Comparison of ENCODE assay signal across 16 cellular contexts in the genomic region with DNA sequence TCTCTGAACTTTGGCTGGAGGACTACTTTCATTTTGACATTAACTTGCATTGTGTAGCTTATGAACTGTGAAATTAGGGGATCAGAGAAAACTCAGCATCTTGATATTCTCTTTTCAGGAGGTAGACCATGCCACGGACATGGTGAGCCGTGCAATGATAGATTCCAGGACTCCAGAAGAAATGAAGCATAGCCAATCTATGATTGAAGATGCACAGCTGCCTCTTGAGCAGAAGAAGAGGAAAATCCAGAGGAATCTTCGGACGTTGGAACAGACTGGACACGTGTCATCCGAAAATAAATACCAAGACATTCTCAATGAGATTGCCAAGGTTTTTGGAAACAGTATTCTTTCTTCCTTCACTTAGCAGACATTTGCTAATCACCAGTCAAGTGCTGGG. TPM values are rescaled to one million over a fixed set of nuclear protein-coding genes. Genes with fewer than 3 reads are reported as not detected.
DNase-seq lines count a peak whose midpoint lies in the region; ATAC-seq and TF ChIP-seq lines count a peak whose summit lies in the region.
"Had no signal": no experiment of that assay in that cellular context is flagged by ENCODE, and none has a peak within 500 bp of the region (broad histone marks: within the 10 kb centered on the region; RNA-seq: fewer than 3 reads in every experiment).

No MANE protein-coding gene starts in this region.

- peak overlapping the region; percentile 61 for H4K91ac ChIP-seq in IMR-90 (ENCODE audit: insufficient read depth, low read depth, low read length)
- no peak overlapping the region for H4K91ac ChIP-seq in mesenchymal stem cell (ENCODE audit: low read length)

- H3K27me3 Mint-ChIP-seq in endothelial cell (ENCODE audit: unreplicated experiment) (no peaks in the 10 kb centered on the region), progenitor cell of endocrine pancreas (no peaks in the 10 kb centered on the region)
- H3K27me3 Mint-ChIP-seq: CD4-positive, alpha-beta T cell; IgD-negative memory B cell had no signal

- H2BK15ac ChIP-seq in IMR-90 (ENCODE audit: low read depth, low read length), result peak overlapping the region; percentile 95; the same call in 2 of the 3 replicates
- no peak overlapping the region for H2BK15ac ChIP-seq in mesenchymal stem cell (ENCODE audit: low read depth, poor library complexity, severe bottlenecking)

- BruUV-seq in IMR-90 (replicated peaks; lab: Mats Ljungman, UMichigan), result no TSS peak

- peak overlapping the region; percentile 59; the same call in 1 of the 2 replicates for H2AK5ac ChIP-seq in IMR-90 (ENCODE audit: low read depth, low read length)
- peak overlapping the region; percentile 33 for H2AK5ac ChIP-seq in mesenchymal stem cell (ENCODE audit: low read length, severe bottlenecking)

- TF ChIP-seq POLR2A in IMR-90 (IDR thresholded peaks at IDR 0.05; ENCODE audit: low read depth, low read length) (no peak), esophagus squamous epithelium (IDR thresholded peaks at IDR 0.05) (no peak)

- H2BK12ac ChIP-seq in mesenchymal stem cell (ENCODE audit: low read length in 2 of 2), result peak overlapping the region in 1 of 2 experiments; percentile 98

- no peaks in the 10 kb centered on the region for H3K36me3 ChIP-seq in IMR-90 (ENCODE audit: control insufficient read depth, insufficient read depth, low read length)
- H3K36me3 ChIP-seq in mesenchymal stem cell (ENCODE audit: control insufficient read depth in 1 of 2, insufficient read depth in 2 of 2, low read depth in 1 of 2, low read length in 2 of 2), result no peaks in the 10 kb centered on the region
- H3K36me3 ChIP-seq in esophagus squamous epithelium, result no peaks in the 10 kb centered on the region

- TF ChIP-seq CTCF in IMR-90 (conservative IDR thresholded peaks at IDR 0.05; ENCODE audit: low read depth, low read length), result no peak
- TF ChIP-seq CTCF in endothelial cell (IDR thresholded peaks at IDR 0.05; ENCODE audit: unreplicated experiment), result no peak
- TF ChIP-seq CTCF in esophagus squamous epithelium (IDR thresholded peaks at IDR 0.05), result no peak
- no peak for TF ChIP-seq CTCF in progenitor cell of endocrine pancreas (IDR thresholded peaks at IDR 0.05; ENCODE audit: unreplicated experiment)

- 94% methylated on average over 2 of the region's 6 CpGs; no CpG with 5 or more reads in 1 of the 2 experiments for whole genome bisulfite sequencing in IMR-90 (ENCODE audit: extremely low coverage in 2 of 2, insufficient read length in 1 of 2), 2 experiments
- WGBS in mesenchymal stem cell, result 82% methylated on average over 3 of the region's 6 CpGs
- 76 to 91% methylated on average over 6 of the region's 6 CpGs for WGBS in esophagus squamous epithelium, 2 donors

- H3K4me2 ChIP-seq in IMR-90 (ENCODE audit: low read depth, low read length) (no peak overlapping the region), mesenchymal stem cell (ENCODE audit: low read length, poor library complexity, severe bottlenecking) (no peak overlapping the region)

- peak overlapping the region; percentile 61; the same call in 1 of the 2 replicates for H3K18ac ChIP-seq in IMR-90 (ENCODE audit: low read depth, low read length)
- peak overlapping the region; percentile 1 to 73 for H3K18ac ChIP-seq in mesenchymal stem cell (ENCODE audit: low read depth in 1 of 2, low read length in 2 of 2)

- H3K14ac ChIP-seq in IMR-90 (replicated peaks; ENCODE audit: low read depth, low read length), result peak overlapping the region; percentile 31; the same call in 1 of the 2 replicates
- H3K14ac ChIP-seq in mesenchymal stem cell (ENCODE audit: low read length in 2 of 2), result no peak overlapping the region

- H3K36me3 Mint-ChIP-seq in endothelial cell (ENCODE audit: low read depth, unreplicated experiment) (peaks cover 12% of the 10 kb centered on the region), progenitor cell of endocrine pancreas (ENCODE audit: insufficient read depth) (peaks cover 6% of the 10 kb centered on the region)

- intact Hi-C loops in IMR-90 (cut with micrococcal nuclease) (no loop called here), esophagus squamous epithelium (cut with DNase I) (no loop called here)

- H3K27ac ChIP-seq in IMR-90 (ENCODE audit: insufficient read depth, low read length), result no peak overlapping the region
- no peak overlapping the region for H3K27ac ChIP-seq in mesenchymal stem cell (ENCODE audit: low read length, poor library complexity, severe bottlenecking)
- H3K27ac ChIP-seq in esophagus squamous epithelium, result no peak overlapping the region
- H3K27ac ChIP-seq: C4-2B had no signal

- H3K4me3 ChIP-seq in IMR-90 (ENCODE audit: insufficient read depth, low read depth, low read length) (no peak overlapping the region), mesenchymal stem cell (ENCODE audit: insufficient read depth in 1 of 2, low read depth in 1 of 2, low read length in 2 of 2) (no peak overlapping the region), esophagus squamous epithelium (no peak overlapping the region)

- H3K4me3 Mint-ChIP-seq in endothelial cell (ENCODE audit: unreplicated experiment), result no peak overlapping the region
- no peak overlapping the region for H3K4me3 Mint-ChIP-seq in progenitor cell of endocrine pancreas (ENCODE audit: low read depth)
- H3K4me3 Mint-ChIP-seq: CD4-positive, alpha-beta T cell; HFFc6; IgD-negative memory B cell had no signal

- H2BK5ac ChIP-seq in IMR-90 (ENCODE audit: low read depth, low read length, poor library complexity, severe bottlenecking), result no peak overlapping the region
- H2BK5ac ChIP-seq in mesenchymal stem cell (ENCODE audit: low read depth, low read length, poor library complexity, severe bottlenecking), result no peak overlapping the region

- H4K20me1 ChIP-seq in IMR-90 (ENCODE audit: insufficient read depth, low read length), result no peaks in the 10 kb centered on the region

- H3K9me3 ChIP-seq in IMR-90 (ENCODE audit: control insufficient read depth, insufficient read depth, low read length), result no peaks in the 10 kb centered on the region
- H3K9me3 ChIP-seq in mesenchymal stem cell (ENCODE audit: control insufficient read depth, low read length), result no peaks in the 10 kb centered on the region
- no peaks in the 10 kb centered on the region for H3K9me3 ChIP-seq in esophagus squamous epithelium
- H3K9me3 ChIP-seq: Caco-2 had no signal

- no peaks in the 10 kb centered on the region for H3K9me3 Mint-ChIP-seq in endothelial cell (ENCODE audit: unreplicated experiment)
- no peaks in the 10 kb centered on the region for H3K9me3 Mint-ChIP-seq in progenitor cell of endocrine pancreas (ENCODE audit: low read depth)
- H3K9me3 Mint-ChIP-seq: CD4-positive, alpha-beta T cell; HFFc6 had no signal

- H3K79me1 ChIP-seq in IMR-90 (ENCODE audit: low read depth in 1 of 2, low read length in 2 of 2) (peaks cover 0 to 4% of the 10 kb centered on the region in 2 experiments; a peak in 2 of 4 replicates), mesenchymal stem cell (replicated peaks; ENCODE audit: low read length, poor library complexity, severe bottlenecking) (no peaks in the 10 kb centered on the region)

- H2AK9ac ChIP-seq in IMR-90 (replicated peaks; ENCODE audit: low read depth, low read length, poor library complexity), result no peak overlapping the region

- ATAC-seq in IMR-90 (ENCODE audit: low read depth), result no peak
- ATAC-seq: HCT116 had no signal

- POLR2A ChIA-PET in IMR-90 (lab: Charles Lee; ENCODE audit: unreplicated experiment), result no interaction called here

- H2AFZ ChIP-seq in IMR-90 (replicated peaks; ENCODE audit: low read length, poor library complexity), result no peak overlapping the region
- no peak overlapping the region for H2AFZ ChIP-seq in mesenchymal stem cell (ENCODE audit: low read depth, low read length)

- H3K9ac ChIP-seq in IMR-90 (ENCODE audit: low read depth, low read length), result no peak overlapping the region
- H3K9ac ChIP-seq in mesenchymal stem cell (ENCODE audit: low read length), result no peak overlapping the region

- H3K27me3 ChIP-seq in IMR-90 (ENCODE audit: control insufficient read depth, insufficient read depth, low read length) (no peaks in the 10 kb centered on the region), mesenchymal stem cell (ENCODE audit: control insufficient read depth in 1 of 2, insufficient read depth in 1 of 2, low read length in 2 of 2) (no peaks in the 10 kb centered on the region), esophagus squamous epithelium (no peaks in the 10 kb centered on the region)

- H3K27ac Mint-ChIP-seq in endothelial cell (ENCODE audit: unreplicated experiment) (peak overlapping the region; percentile 48), progenitor cell of endocrine pancreas (no peak overlapping the region)
- H3K27ac Mint-ChIP-seq: CD4-positive, alpha-beta T cell; HFFc6; IgD-negative memory B cell had no signal

- peaks cover 16% of the 10 kb centered on the region for H3K4me1 ChIP-seq in IMR-90 (ENCODE audit: control insufficient read depth, insufficient read depth, low read length)
- H3K4me1 ChIP-seq in mesenchymal stem cell (ENCODE audit: control insufficient read depth, insufficient read depth, low read depth, low read length), result peaks cover 7% of the 10 kb centered on the region
- no peaks in the 10 kb centered on the region for H3K4me1 ChIP-seq in esophagus squamous epithelium

- in situ Hi-C loops in IMR-90 (cut with MboI; ENCODE audit: low sequenced_read_pairs), result no loop called here

- dilution Hi-C loops in IMR-90 (cut with HindIII; ENCODE audit: low sequenced_read_pairs, unreplicated experiment), result no loop called here

- peak overlapping the region; percentile 35; the same call in 1 of the 2 replicates for H3K23ac ChIP-seq in IMR-90 (ENCODE audit: low read depth, low read length)
- no peak overlapping the region for H3K23ac ChIP-seq in mesenchymal stem cell (ENCODE audit: low read length in 2 of 2)

- H2BK120ac ChIP-seq in IMR-90 (ENCODE audit: low read depth, low read length) (peak overlapping the region; percentile 77), mesenchymal stem cell (ENCODE audit: low read depth, low read length) (no peak overlapping the region)

- no peak for TF ChIP-seq RAD21 in IMR-90 (IDR thresholded peaks at IDR 0.05; ENCODE audit: low read length)

- no peak for DNase-seq in IMR-90
- no peak for DNase-seq in endothelial cell (ENCODE audit: low spot score)
- DNase-seq in mesenchymal stem cell, result no peak
- DNase-seq in UCSD-AML1 (lab: John Stamatoyannopoulos, UW; ENCODE audit: unreplicated experiment), result no peak
- DNase-seq in esophagus squamous epithelium (lab: John Stamatoyannopoulos, UW), result no peak
- no peak for DNase-seq in progenitor cell of endocrine pancreas (ENCODE audit: low spot score, unreplicated experiment)
- DNase-seq in NCI-H526 (lab: John Stamatoyannopoulos, UW), result no peak
- DNase-seq: AML-193; Caco-2; CD4-positive, alpha-beta T cell; GOT3; H7; HFFc6 had no signal

- no peak overlapping the region for H3K56ac ChIP-seq in IMR-90 (ENCODE audit: extremely low read depth, insufficient read depth, low read length)

- H3K9me1 ChIP-seq in IMR-90 (ENCODE audit: insufficient read depth, low read length), result peaks cover 8% of the 10 kb centered on the region; the same call in 1 of the 2 replicates

- H3K4ac ChIP-seq in IMR-90 (ENCODE audit: low read depth, low read length), result peak overlapping the region; percentile 71
- peak overlapping the region in 1 of 2 experiments; percentile 88 for H3K4ac ChIP-seq in mesenchymal stem cell (ENCODE audit: low read depth in 1 of 2, low read length in 2 of 2)

- peaks cover 46% of the 10 kb centered on the region for H3K4me1 Mint-ChIP-seq in endothelial cell (ENCODE audit: unreplicated experiment)
- peaks cover 6% of the 10 kb centered on the region for H3K4me1 Mint-ChIP-seq in progenitor cell of endocrine pancreas (ENCODE audit: low read depth)

- peak overlapping the region; percentile 82; the same call in 1 of the 2 replicates for H4K5ac ChIP-seq in IMR-90 (ENCODE audit: low read depth, low read length)

- CTCF ChIA-PET in IMR-90 (lab: Yijun Ruan, JAX), result interaction anchor here (0.7 kb wide), 1 partner anchor 97 kb away, joined by 3 read pairs; no protein-coding TSS in a partner anchor

- peak overlapping the region; percentile 16 to 31; a peak in 3 of 4 replicates for H4K8ac ChIP-seq in IMR-90 (ENCODE audit: low read depth in 2 of 2, low read length in 2 of 2)
- H4K8ac ChIP-seq in mesenchymal stem cell (ENCODE audit: low read length), result peak overlapping the region; percentile 2

- H2BK20ac ChIP-seq in IMR-90 (ENCODE audit: low read depth, low read length), result peak overlapping the region; percentile 67

RNA-seq across cellular contexts. Expression of gene F2R, which starts 20.6 kb away (rescaled TPM):
- total RNA-seq in IMR-90 (2012; rRNA removed) (85.7 and 96.7 TPM in 2 replicates), endothelial cell (ENCODE audit: unreplicated experiment) (342 TPM), esophagus squamous epithelium (10 to 100 TPM in 1 of 4 donors, 1 to 10 TPM in 2, under 1 TPM in 1; 0.38 to 13.0 (median 4.9) TPM), progenitor cell of endocrine pancreas (25.1 and 28.7 TPM in 2 replicates)
- polyA plus RNA-seq in IMR-90 (2012; rRNA removed), result 135 and 147 TPM in 2 replicates
- 76.8 and 100 TPM in 2 replicates for polyA plus RNA-seq in IMR-90 (2012; cell fraction: cytosol; rRNA removed)
- polyA plus RNA-seq in IMR-90 (2012; cell fraction: nucleus; rRNA removed; ENCODE audit: low replicate concordance), result 17.8 and 49.6 TPM in 2 replicates
- polyA plus RNA-seq in mesenchymal stem cell (2013, experiment 1 of 2), result 368 TPM
- 390 TPM for polyA plus RNA-seq in mesenchymal stem cell (2013, experiment 2 of 2)
